8 cellular contexts compared by ENCODE assay signal in the genomic region with DNA sequence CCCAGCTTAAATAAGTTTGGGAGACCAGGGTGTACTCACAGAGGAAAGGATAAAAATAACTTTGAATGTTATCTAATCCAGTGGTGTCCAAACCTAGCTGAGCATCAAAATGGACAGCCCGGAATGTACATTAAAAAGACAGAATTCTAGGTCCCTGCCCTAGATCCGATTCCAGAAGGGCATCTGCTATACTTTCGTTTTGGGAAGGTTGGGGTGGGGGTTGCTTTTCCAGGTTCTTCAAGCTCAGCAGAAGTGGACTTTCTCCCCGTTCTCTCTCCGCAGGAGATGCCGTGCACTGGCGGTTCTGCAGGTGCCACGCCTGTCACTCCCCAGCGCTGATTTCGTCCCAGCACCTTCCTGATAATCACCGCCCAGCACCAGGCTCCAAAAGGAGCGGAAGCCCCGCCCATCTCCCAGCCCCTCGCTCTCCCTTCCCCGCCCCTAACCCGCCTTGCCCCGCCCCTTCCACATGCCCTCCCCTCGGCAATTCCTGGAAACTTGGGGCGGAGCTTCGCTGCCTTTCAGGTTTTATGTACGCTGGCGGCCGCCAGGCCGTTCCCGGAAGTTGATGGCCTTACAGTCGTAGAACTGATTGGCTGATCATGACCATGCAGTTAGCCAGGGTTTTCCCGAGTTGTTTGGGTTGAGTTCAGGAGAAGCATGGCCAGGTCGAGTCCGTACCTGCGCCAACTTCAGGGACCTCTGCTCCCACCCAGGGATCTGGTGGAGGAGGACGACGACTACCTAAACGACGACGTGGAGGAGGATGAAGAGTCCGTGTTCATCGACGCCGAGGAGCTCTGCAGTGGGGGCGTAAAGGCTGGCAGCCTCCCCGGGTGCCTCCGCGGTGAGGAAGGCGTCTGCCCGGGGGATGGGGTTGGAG. TPM values are rescaled to one million over a fixed set of nuclear protein-coding genes. Genes with fewer than 3 reads are reported as not detected.
DNase-seq lines count a peak whose midpoint lies in the region; ATAC-seq and TF ChIP-seq lines count a peak whose summit lies in the region.

A gene (plus strand): TSS at position 550 of the 883 bp plus-strand sequence. CDS start 111 bp downstream, at position 661.

- peak; percentile 100 for DNase-seq in DMS53 (lab: John Stamatoyannopoulos, UW)
- peak; percentile 90 for DNase-seq in Jurkat, Clone E6-1 (ENCODE audit: low read depth, low spot score)
- peak; percentile 98 for DNase-seq in PC-3
- peak; percentile 99 for DNase-seq in activated T-cell treated with anti-CD3 and anti-CD28 coated beads for 4 hours
- peak; percentile 87 for DNase-seq in epithelial cell of proximal tubule (ENCODE audit: low read depth)
- DNase-seq in mucosa of descending colon: peak; percentile 99 to 100 (median 99)
- peak; percentile 96 to 98 for DNase-seq in stimulated activated CD8-positive, alpha-beta memory T cell treated with anti-CD3 and anti-CD28 coated beads, Interleukin-4, amount 100 ng/mL, for 1 hour (ENCODE audit: low read depth in 2 of 2, low spot score in 1 of 2)

- peak within 1 kb of the TSS; percentile 95 for H3K4me2 ChIP-seq in PC-3 (ENCODE audit: low read length)

- peak within 1 kb of the TSS; percentile 87 for H3K4me3 ChIP-seq in Jurkat, Clone E6-1 (ENCODE audit: low read length)
- H3K4me3 ChIP-seq in PC-3 (ENCODE audit: low read length) (peak within 1 kb of the TSS; percentile 98), epithelial cell of proximal tubule (ENCODE audit: low read depth, low read length) (peak within 1 kb of the TSS; percentile 83), mucosa of descending colon (peak within 1 kb of the TSS; percentile 30)

- H3K27ac ChIP-seq in PC-3 (ENCODE audit: low read length): peak within 1 kb of the TSS; percentile 57

- peak; percentile 92 for ATAC-seq in GM21717 (IDR thresholded peaks at IDR 0.05; ENCODE audit: unreplicated experiment)
- ATAC-seq in PC-3: peak; percentile 92
- ATAC-seq in mucosa of descending colon: peak; percentile 98

- POLR2A ChIA-PET in PC-3 (lab: Charles Lee; ENCODE audit: unreplicated experiment): interaction anchor here (0.6 to 1.0 kb wide), 4 partner anchors 132 to 1161 kb away, joined by 3 to 8 read pairs (median 6); a partner anchor contains a TSS

- H2AFZ ChIP-seq in PC-3 (ENCODE audit: low read length): peak within 1 kb of the TSS; percentile 99

- no peaks in the 10 kb centered on the region for H4K20me1 ChIP-seq in PC-3 (ENCODE audit: low read length)

- TF ChIP-seq CTCF in PC-3 (conservative IDR thresholded peaks at IDR 0.05; ENCODE audit: low read depth, low read length) (no peak), epithelial cell of proximal tubule (conservative IDR thresholded peaks at IDR 0.05; ENCODE audit: low read depth, low read length) (no peak), mucosa of descending colon (IDR thresholded peaks at IDR 0.05) (no peak)

- peaks cover 15% of the 10 kb centered on the region for H3K79me2 ChIP-seq in PC-3 (ENCODE audit: low read length)

- H3K9me2 ChIP-seq in PC-3 (replicated peaks; ENCODE audit: low read length): no peaks in the 10 kb centered on the region

- H3K36me3 ChIP-seq in PC-3 (ENCODE audit: low read depth, low read length) (no peaks in the 10 kb centered on the region; the same call in 1 of the 2 replicates), mucosa of descending colon (ENCODE audit: low read depth) (peaks cover 4% of the 10 kb centered on the region)

- H3K27me3 ChIP-seq in PC-3 (ENCODE audit: low read length): no peaks in the 10 kb centered on the region

- peaks cover 17% of the 10 kb centered on the region for H3K4me1 ChIP-seq in PC-3 (ENCODE audit: insufficient read depth, low read length)
- H3K4me1 ChIP-seq in mucosa of descending colon (ENCODE audit: low read depth): peaks cover 5% of the 10 kb centered on the region

- intact Hi-C loops in PC-3 (cut with micrococcal nuclease) (loop anchor here (10.0 kb wide), 1 partner anchor 157 kb away; no protein-coding TSS in a partner anchor), mucosa of descending colon (cut with DNase I, micrococcal nuclease) (no loop called here)

- H3K9ac ChIP-seq in PC-3 (ENCODE audit: low read length): peak within 1 kb of the TSS; percentile 80

- BruUV-seq in PC-3 (replicated peaks; lab: Mats Ljungman, UMichigan): no TSS peak

- CTCF ChIA-PET in PC-3 (lab: Charles Lee): interaction anchor here (0.6 to 0.7 kb wide), 3 partner anchors 20 to 110 kb away, joined by 3 to 16 read pairs (median 10); no protein-coding TSS in a partner anchor

- H3F3A ChIP-seq in PC-3 (ENCODE audit: low read length, unreplicated experiment): no peaks in the 10 kb centered on the region

- H3K9me3 ChIP-seq in PC-3 (ENCODE audit: low read length) (no peaks in the 10 kb centered on the region), mucosa of descending colon (no peaks in the 10 kb centered on the region)

RNA-seq across cellular contexts. Expression of the gene that starts here (rescaled TPM):
- polyA plus RNA-seq in Jurkat, Clone E6-1 (2012; ENCODE audit: insufficient read depth, insufficient read length): 1.8 TPM
- total RNA-seq in PC-3 (2014; rRNA removed) (2.1 and 2.7 TPM in 2 replicates), epithelial cell of proximal tubule (2.0 TPM in 2 replicates), mucosa of descending colon (1 to 10 TPM; 3.8 to 6.0 (median 5.4) TPM)

Comparison
In these comparisons a context has a peak if more than half of its experiments do, and no peak if none do; other contexts are left out.
1. Peak in every context shown above with its lines: DNase-seq, ATAC-seq, H3K4me3 ChIP-seq and H3K27ac ChIP-seq.
2. H3K4me3 ChIP-seq: peak in every context shown above with its lines; median percentile 98 in PC-3; 87 in Jurkat, Clone E6-1; 83 in epithelial cell of proximal tubule; 30 in mucosa of descending colon.